14 cellular contexts compared by ENCODE assay signal in genomic region chr22:37625737-37626136, GRCh38. TPM values are rescaled to one million over a fixed set of nuclear protein-coding genes. Genes with fewer than 3 reads are reported as not detected.
A peak's percentile ranks its signal among the peaks of the same experiment; 100 is the strongest.
DNase-seq lines count a peak whose midpoint lies in the region; ATAC-seq and TF ChIP-seq lines count a peak whose summit lies in the region.
"Had no signal": no experiment of that assay in that cellular context is flagged by ENCODE, and none has a peak within 500 bp of the region (broad histone marks: within the 10 kb centered on the region; RNA-seq: fewer than 3 reads in every experiment).

No MANE protein-coding gene starts in this region.

- H3K4me2 ChIP-seq in IMR-90 (ENCODE audit: low read depth, low read length): no peak overlapping the region

- H2BK120ac ChIP-seq in IMR-90 (ENCODE audit: low read depth, low read length): no peak overlapping the region

- no peak overlapping the region for H2BK5ac ChIP-seq in IMR-90 (ENCODE audit: low read depth, low read length, poor library complexity, severe bottlenecking)

- no peaks in the 10 kb centered on the region for H3K9me1 ChIP-seq in IMR-90 (ENCODE audit: insufficient read depth, low read length)

- H4K5ac ChIP-seq in IMR-90 (ENCODE audit: low read depth, low read length): no peak overlapping the region

- peaks cover 24% of the 10 kb centered on the region for H3K36me3 Mint-ChIP-seq in activated CD8-positive, alpha-beta T cell treated with anti-CD3 and anti-CD28 coated beads for 36 hours (ENCODE audit: low read depth)

- in situ Hi-C loops in IMR-90 (cut with MboI; ENCODE audit: low sequenced_read_pairs): no loop called here

- intact Hi-C loops in IMR-90 (cut with micrococcal nuclease): no loop called here
- intact Hi-C loops in activated CD8-positive, alpha-beta T cell treated with anti-CD3 and anti-CD28 coated beads for 36 hours (cut with micrococcal nuclease): no loop called here

- H2AFZ ChIP-seq in IMR-90 (replicated peaks; ENCODE audit: low read length, poor library complexity): no peak overlapping the region

- no peaks in the 10 kb centered on the region for H3K9me3 Mint-ChIP-seq in activated CD8-positive, alpha-beta T cell treated with anti-CD3 and anti-CD28 coated beads for 36 hours
- no peaks in the 10 kb centered on the region for H3K9me3 Mint-ChIP-seq in stimulated activated naive CD8-positive, alpha-beta T cell treated with anti-CD3 and anti-CD28 coated beads, Interleukin-15, amount 100 ng/mL, for 72 hours
- H3K9me3 Mint-ChIP-seq: activated T-helper 2 cell treated with anti-CD3 and anti-CD28 coated beads, Interferon-gamma antibody, Interleukin-2, Interleukin-4, amounts not matched to agents 10 μg/mL and 5 μg/mL and 100 μg/mL, durations not matched to agents 14 hours and 24 hours and 36 hours had no signal

- peaks cover 0 to 12% of the 10 kb centered on the region in 2 experiments; a peak in 2 of 4 replicates for H3K79me1 ChIP-seq in IMR-90 (ENCODE audit: low read depth in 1 of 2, low read length in 2 of 2)

- ATAC-seq in IMR-90 (ENCODE audit: low read depth): no peak
- no peak for ATAC-seq in activated CD8-positive, alpha-beta T cell treated with anti-CD3 and anti-CD28 coated beads for 36 hours
- no peak for ATAC-seq in stimulated activated naive CD8-positive, alpha-beta T cell treated with anti-CD3 and anti-CD28 coated beads, Interleukin-15, amount 100 ng/mL, for 72 hours
- ATAC-seq: foreskin keratinocyte, left colon had no signal

- no peak for TF ChIP-seq RAD21 in IMR-90 (IDR thresholded peaks at IDR 0.05; ENCODE audit: low read length)
- no peak for TF ChIP-seq RAD21 in liver (IDR thresholded peaks at IDR 0.05)

- H3K14ac ChIP-seq in IMR-90 (replicated peaks; ENCODE audit: low read depth, low read length): no peak overlapping the region

- no peak overlapping the region for H3K4ac ChIP-seq in IMR-90 (ENCODE audit: low read depth, low read length)

- H3K4me1 ChIP-seq in IMR-90 (ENCODE audit: control insufficient read depth, insufficient read depth, low read length) (peaks cover 3% of the 10 kb centered on the region; the same call in 1 of the 2 replicates), liver (ENCODE audit: control insufficient read depth in 4 of 4, insufficient read depth in 4 of 4, low read length in 3 of 4) (peaks cover 13 to 40% (median 36%) of the 10 kb centered on the region in 4 donors), SJCRH30 (peaks cover 15% of the 10 kb centered on the region; the same call in 1 of the 2 replicates)
- H3K4me1 ChIP-seq: foreskin keratinocyte had no signal

- H2AK5ac ChIP-seq in IMR-90 (ENCODE audit: low read depth, low read length): peak overlapping the region; percentile 70; the same call in 1 of the 2 replicates

- POLR2A ChIA-PET in IMR-90 (lab: Charles Lee; ENCODE audit: unreplicated experiment): no interaction called here
- POLR2A ChIA-PET in activated CD8-positive, alpha-beta T cell treated with anti-CD3 and anti-CD28 coated beads for 36 hours (lab: Charles Lee): interaction anchor here (0.7 to 4.4 kb wide), 9 partner anchors 8 to 42 kb away, joined by 3 to 30 read pairs (median 7); partner anchors contain the start of genes GGA1, PDXP and SH3BP1

- no peaks in the 10 kb centered on the region; the same call in 1 of the 2 replicates for H4K20me1 ChIP-seq in IMR-90 (ENCODE audit: insufficient read depth, low read length)

- H3K27ac Mint-ChIP-seq in activated CD8-positive, alpha-beta T cell treated with anti-CD3 and anti-CD28 coated beads for 36 hours: peak overlapping the region; percentile 93
- peak overlapping the region; percentile 5 to 25 for H3K27ac Mint-ChIP-seq in stimulated activated naive CD8-positive, alpha-beta T cell treated with anti-CD3 and anti-CD28 coated beads, Interleukin-15, amount 100 ng/mL, for 72 hours

- TF ChIP-seq POLR2A in IMR-90 (IDR thresholded peaks at IDR 0.05; ENCODE audit: low read depth, low read length): no peak

- no peak overlapping the region for H3K4me3 Mint-ChIP-seq in activated CD8-positive, alpha-beta T cell treated with anti-CD3 and anti-CD28 coated beads for 36 hours
- H3K4me3 Mint-ChIP-seq in stimulated activated naive CD8-positive, alpha-beta T cell treated with anti-CD3 and anti-CD28 coated beads, Interleukin-15, amount 100 ng/mL, for 72 hours: peak overlapping the region in 1 of 2 donors; percentile 79

- peaks cover 59% of the 10 kb centered on the region for H3K4me1 Mint-ChIP-seq in activated CD8-positive, alpha-beta T cell treated with anti-CD3 and anti-CD28 coated beads for 36 hours (ENCODE audit: low read depth)
- peaks cover 74% of the 10 kb centered on the region for H3K4me1 Mint-ChIP-seq in stimulated activated naive CD8-positive, alpha-beta T cell treated with anti-CD3 and anti-CD28 coated beads, Interleukin-15, amount 100 ng/mL, for 72 hours

- no peak overlapping the region for H3K27ac ChIP-seq in IMR-90 (ENCODE audit: insufficient read depth, low read length)
- peak overlapping the region; percentile 78 to 85 for H3K27ac ChIP-seq in liver (ENCODE audit: low read depth in 1 of 2, low read length in 2 of 2)
- H3K27ac ChIP-seq in SJCRH30: no peak overlapping the region
- H3K27ac ChIP-seq: foreskin keratinocyte had no signal

- 97% methylated on average over 9 of the region's 14 CpGs; no CpG with 5 or more reads in 1 of the 2 experiments for WGBS in IMR-90 (ENCODE audit: extremely low coverage in 2 of 2, insufficient read length in 1 of 2), 2 experiments
- WGBS in liver: 73% methylated on average over 14 of the region's 14 CpGs

- BruUV-seq in IMR-90 (replicated peaks; lab: Mats Ljungman, UMichigan): no TSS peak

- no peaks in the 10 kb centered on the region for H3K9me3 ChIP-seq in IMR-90 (ENCODE audit: control insufficient read depth, insufficient read depth, low read length)
- H3K9me3 ChIP-seq in liver (ENCODE audit: control insufficient read depth in 4 of 4, low read length in 3 of 4): no peaks in the 10 kb centered on the region
- H3K9me3 ChIP-seq in SJCRH30 (replicated peaks): no peaks in the 10 kb centered on the region

- H3K27me3 Mint-ChIP-seq in activated CD8-positive, alpha-beta T cell treated with anti-CD3 and anti-CD28 coated beads for 36 hours: no peaks in the 10 kb centered on the region
- H3K27me3 Mint-ChIP-seq in stimulated activated naive CD8-positive, alpha-beta T cell treated with anti-CD3 and anti-CD28 coated beads, Interleukin-15, amount 100 ng/mL, for 72 hours: no peaks in the 10 kb centered on the region

- H3K23ac ChIP-seq in IMR-90 (ENCODE audit: low read depth, low read length): no peak overlapping the region

- H3K36me3 ChIP-seq in IMR-90 (ENCODE audit: control insufficient read depth, insufficient read depth, low read length) (peaks cover 46% of the 10 kb centered on the region; the same call in 1 of the 2 replicates), liver (ENCODE audit: control insufficient read depth in 4 of 4, insufficient read depth in 3 of 4, low read depth in 1 of 4, low read length in 3 of 4) (peaks cover 0 to 19% (median 10%) of the 10 kb centered on the region in 4 donors), SJCRH30 (0 out of 2 replicates have a peak, but pooled peaks cover 4% of the 10 kb centered on the region)

- no peak overlapping the region for H2BK15ac ChIP-seq in IMR-90 (ENCODE audit: low read depth, low read length)

- CTCF ChIA-PET in IMR-90 (lab: Yijun Ruan, JAX): no interaction called here
- CTCF ChIA-PET in activated CD8-positive, alpha-beta T cell treated with anti-CD3 and anti-CD28 coated beads for 36 hours (lab: Charles Lee): interaction anchor here (0.7 to 68.1 kb wide), 4 partner anchors 0 to 84 kb away, joined by 3 to 1770 read pairs (median 886); partner anchors contain the start of genes GGA1, LGALS1, NOL12 and PDXP

- TF ChIP-seq CTCF in IMR-90 (conservative IDR thresholded peaks at IDR 0.05; ENCODE audit: low read depth, low read length): no peak
- TF ChIP-seq CTCF in activated CD8-positive, alpha-beta T cell treated with anti-CD3 and anti-CD28 coated beads for 36 hours (IDR thresholded peaks at IDR 0.05): no peak
- TF ChIP-seq CTCF in liver (IDR thresholded peaks at IDR 0.05; ENCODE audit: low read depth, low read length, missing input control): no peak

- H3K18ac ChIP-seq in IMR-90 (ENCODE audit: low read depth, low read length): no peak overlapping the region

- peak overlapping the region; percentile 48 for H2AK9ac ChIP-seq in IMR-90 (replicated peaks; ENCODE audit: low read depth, low read length, poor library complexity)

- no peak overlapping the region for H4K91ac ChIP-seq in IMR-90 (ENCODE audit: insufficient read depth, low read depth, low read length)

- no peak overlapping the region for H3K56ac ChIP-seq in IMR-90 (ENCODE audit: extremely low read depth, insufficient read depth, low read length)

- H3K4me3 ChIP-seq in IMR-90 (ENCODE audit: insufficient read depth, low read depth, low read length) (no peak overlapping the region), liver (ENCODE audit: low read depth in 1 of 3, low read length in 3 of 3) (no peak overlapping the region), SJCRH30 (no peak overlapping the region)

- no peaks in the 10 kb centered on the region for H3K27me3 ChIP-seq in IMR-90 (ENCODE audit: control insufficient read depth, insufficient read depth, low read length)
- no peaks in the 10 kb centered on the region for H3K27me3 ChIP-seq in liver (ENCODE audit: control insufficient read depth in 4 of 4, insufficient read depth in 4 of 4, low read length in 3 of 4)
- H3K27me3 ChIP-seq in SJCRH30: no peaks in the 10 kb centered on the region
- H3K27me3 ChIP-seq: foreskin keratinocyte had no signal

- dilution Hi-C loops in IMR-90 (cut with HindIII; ENCODE audit: low sequenced_read_pairs, unreplicated experiment): no loop called here

- no peak overlapping the region for H2BK20ac ChIP-seq in IMR-90 (ENCODE audit: low read depth, low read length)

- H4K8ac ChIP-seq in IMR-90 (ENCODE audit: low read depth in 2 of 2, low read length in 2 of 2): no peak overlapping the region

- H3K9ac ChIP-seq in IMR-90 (ENCODE audit: low read depth, low read length) (no peak overlapping the region), liver (ENCODE audit: low read depth in 1 of 2, low read length in 2 of 2) (no peak overlapping the region)

- DNase-seq in IMR-90 (no peak), MV-4-11 (lab: John Stamatoyannopoulos, UW) (no peak), SJCRH30 (no peak), DMS 273 (lab: John Stamatoyannopoulos, UW; ENCODE audit: unreplicated experiment) (no peak)
- no peak for DNase-seq in activated CD8-positive, alpha-beta T cell treated with anti-CD3 and anti-CD28 coated beads for 36 hours
- DNase-seq in stimulated activated naive CD8-positive, alpha-beta T cell treated with anti-CD3 and anti-CD28 coated beads, Interleukin-15, amount 100 ng/mL, for 72 hours: no peak
- no peak for DNase-seq in activated CD4-positive, CD25-positive, alpha-beta regulatory T cell (lab: John Stamatoyannopoulos, UW)
- DNase-seq: Calu3, foreskin keratinocyte, KG1 had no signal

RNA-seq across cellular contexts. Expression of gene SH3BP1, which starts 13.7 kb away (rescaled TPM):
- total RNA-seq in IMR-90 (2012; rRNA removed) (8.8 and 10.8 TPM in 2 replicates), liver (1 to 10 TPM; 3.8 to 8.2 TPM)
- polyA plus RNA-seq in IMR-90 (2012; rRNA removed) (30.0 and 33.3 TPM in 2 replicates), liver (1 to 10 TPM in 1 of 2 donors, under 1 TPM in 1; 0.24 to 1.7 TPM)
- 11.6 and 27.3 TPM in 2 replicates for polyA plus RNA-seq in IMR-90 (2012; cell fraction: cytosol; rRNA removed)
- polyA plus RNA-seq in IMR-90 (2012; cell fraction: nucleus; rRNA removed; ENCODE audit: low replicate concordance): 67.7 and 113 TPM in 2 replicates
- total RNA-seq in activated CD8-positive, alpha-beta T cell treated with anti-CD3 and anti-CD28 coated beads for 36 hours: 100 to 1,000 TPM; 122 to 128 TPM
- 6.1 and 6.3 TPM in 2 replicates for total RNA-seq in SJCRH30 (2014; rRNA removed; shearing (Covaris generic))

RNA-seq across cellular contexts. Expression of gene GGA1, which starts 17.1 kb away (rescaled TPM):
- 17.2 and 19.7 TPM in 2 replicates for total RNA-seq in IMR-90 (2012; rRNA removed)
- polyA plus RNA-seq in IMR-90 (2012; rRNA removed): 48.5 and 50.4 TPM in 2 replicates
- 17.9 and 26.5 TPM in 2 replicates for polyA plus RNA-seq in IMR-90 (2012; cell fraction: cytosol; rRNA removed)
- 243 and 309 TPM in 2 replicates for polyA plus RNA-seq in IMR-90 (2012; cell fraction: nucleus; rRNA removed; ENCODE audit: low replicate concordance)
- 10 to 100 TPM; 59.7 to 62.8 TPM for total RNA-seq in activated CD8-positive, alpha-beta T cell treated with anti-CD3 and anti-CD28 coated beads for 36 hours
- total RNA-seq in liver: 10 to 100 TPM; 17.4 to 26.4 TPM
- 10 to 100 TPM; 15.1 to 18.2 TPM for polyA plus RNA-seq in liver
- total RNA-seq in SJCRH30 (2014; rRNA removed; shearing (Covaris generic)): 25.1 and 34.1 TPM in 2 replicates

RNA-seq across cellular contexts. Expression of gene PDXP, which starts 32.8 kb away (rescaled TPM):
- total RNA-seq in IMR-90 (2012; rRNA removed): 5.4 and 5.6 TPM in 2 replicates
- polyA plus RNA-seq in IMR-90 (2012; rRNA removed): 24.1 and 26.5 TPM in 2 replicates
- polyA plus RNA-seq in IMR-90 (2012; cell fraction: cytosol; rRNA removed): 17.9 and 18.9 TPM in 2 replicates
- polyA plus RNA-seq in IMR-90 (2012; cell fraction: nucleus; rRNA removed; ENCODE audit: low replicate concordance): 4.8 and 10.9 TPM in 2 replicates
- total RNA-seq in activated CD8-positive, alpha-beta T cell treated with anti-CD3 and anti-CD28 coated beads for 36 hours: 10 to 100 TPM; 51.3 to 51.5 TPM
- 10 to 100 TPM; 23.4 to 32.4 TPM for total RNA-seq in liver
- 10 to 100 TPM; 24.7 to 42.2 TPM for polyA plus RNA-seq in liver
- total RNA-seq in SJCRH30 (2014; rRNA removed; shearing (Covaris generic)): 43.3 and 48.3 TPM in 2 replicates

RNA-seq across cellular contexts. Expression of gene LGALS2, which starts 45.9 kb away (rescaled TPM):
- total RNA-seq in IMR-90 (2012; rRNA removed): not detected in 2 replicates
- polyA plus RNA-seq in IMR-90 (2012; rRNA removed): not detected in 2 replicates
- not detected in 2 replicates for polyA plus RNA-seq in IMR-90 (2012; cell fraction: cytosol; rRNA removed)
- polyA plus RNA-seq in IMR-90 (2012; cell fraction: nucleus; rRNA removed; ENCODE audit: low replicate concordance): not detected in 2 replicates
- total RNA-seq in activated CD8-positive, alpha-beta T cell treated with anti-CD3 and anti-CD28 coated beads for 36 hours: not detected
- total RNA-seq in liver: 1 to 10 TPM in 1 of 2 donors, under 1 TPM in 1; 0.33 to 3.4 TPM
- 1 to 10 TPM in 1 of 2 donors, under 1 TPM in 1; 0.81 to 2.3 TPM for polyA plus RNA-seq in liver
- not detected in 2 replicates for total RNA-seq in SJCRH30 (2014; rRNA removed; shearing (Covaris generic))
- total RNA-seq: activated T-helper 2 cell treated with anti-CD3 and anti-CD28 coated beads, Interferon-gamma antibody, Interleukin-2, Interleukin-4, amounts not matched to agents 10 μg/mL and 5 μg/mL and 100 μg/mL, durations not matched to agents 14 hours and 24 hours and 36 hours; cerebellum; foreskin keratinocyte had no signal
- polyA plus RNA-seq: foreskin keratinocyte had no signal

RNA-seq across cellular contexts. Expression of gene LGALS1, which starts 49.7 kb away (rescaled TPM):
- total RNA-seq in IMR-90 (2012; rRNA removed) (9,081 and 15,383 TPM in 2 replicates), liver (10 to 100 TPM; 35.6 to 74.9 TPM)
- polyA plus RNA-seq in IMR-90 (2012; rRNA removed) (11,896 and 18,749 TPM in 2 replicates), liver (100 to 1,000 TPM; 108 to 138 TPM)
- polyA plus RNA-seq in IMR-90 (2012; cell fraction: cytosol; rRNA removed): 53,551 and 65,152 TPM in 2 replicates
- 5,542 and 13,774 TPM in 2 replicates for polyA plus RNA-seq in IMR-90 (2012; cell fraction: nucleus; rRNA removed; ENCODE audit: low replicate concordance)
- 100 to 1,000 TPM; 247 to 261 TPM for total RNA-seq in activated CD8-positive, alpha-beta T cell treated with anti-CD3 and anti-CD28 coated beads for 36 hours
- total RNA-seq in SJCRH30 (2014; rRNA removed; shearing (Covaris generic)): 671 and 890 TPM in 2 replicates

Comparison
In these comparisons a context has a peak if more than half of its experiments do, and no peak if none do; other contexts are left out.
1. H3K27ac ChIP-seq: peak in liver (2 of 2); none in IMR-90 (single experiment) and SJCRH30 (single experiment).
2. RNA of gene SH3BP1, which starts 13.7 kb away (total RNA-seq): 122 to 128 TPM in activated CD8-positive, alpha-beta T cell treated with anti-CD3 and anti-CD28 coated beads for 36 hours; 8.8 to 10.8 TPM in IMR-90, 3.8 to 8.2 TPM in liver and 6.1 to 6.3 TPM in SJCRH30; every median in the first group is over 10 times any median in the second.